Comparison of ENCODE assay signal across 8 cellular contexts in genomic region chr15:30398988-30399387, GRCh38. TPM values are rescaled to one million over a fixed set of nuclear protein-coding genes. Genes with fewer than 3 reads are reported as not detected.
DNase-seq lines count a peak whose midpoint lies in the region; ATAC-seq and TF ChIP-seq lines count a peak whose summit lies in the region.
"Not testable (repeated sequence)": the region's sequence is repeated elsewhere in the genome, so short reads cannot be mapped to it uniquely, and the experiment has no call there.
"Had no signal": no experiment of that assay in that cellular context is flagged by ENCODE, and none has a peak within 500 bp of the region (broad histone marks: within the 10 kb centered on the region; RNA-seq: fewer than 3 reads in every experiment).

No MANE protein-coding gene starts in this region.

- not testable (repeated sequence) for H3K27me3 ChIP-seq in IMR-90 (ENCODE audit: control insufficient read depth, insufficient read depth, low read length); sigmoid colon

- TF ChIP-seq RAD21 in IMR-90 (IDR thresholded peaks at IDR 0.05; ENCODE audit: low read length), result not testable (repeated sequence)

- not testable (repeated sequence) for H2AK5ac ChIP-seq in IMR-90 (ENCODE audit: low read depth, low read length)

- not testable (repeated sequence) for DNase-seq in IMR-90
- peak; percentile 88 for DNase-seq in activated CD4-positive, alpha-beta T cell treated with anti-CD3 and anti-CD28 coated beads, Interleukin-2, amount 10 ng/mL, durations not matched to agents 24 days and 14 days
- DNase-seq in activated T-helper 2 cell treated with anti-CD3 and anti-CD28 coated beads, Interferon-gamma antibody, Interleukin-2, Interleukin-4, amounts not matched to agents 10 μg/mL and 5 μg/mL and 100 μg/mL, durations not matched to agents 14 hours and 24 hours and 36 hours (ENCODE audit: low spot score), result peak; percentile 43
- DNase-seq in effector CD4-positive, alpha-beta T cell, result peak; percentile 16
- DNase-seq in lower leg skin (ENCODE audit: low spot score in 2 of 2) (peak; percentile 49 to 87), sigmoid colon (peak; percentile 69)
- peak; percentile 19 to 48 for DNase-seq in stimulated activated CD8-positive, alpha-beta memory T cell treated with anti-CD3 and anti-CD28 coated beads, Interleukin-2, amount 100 ng/mL, for 1 hour (ENCODE audit: low read depth in 2 of 2)

- not testable (repeated sequence) for H3K79me1 ChIP-seq in IMR-90 (ENCODE audit: low read depth in 1 of 2, low read length in 2 of 2)

- not testable (repeated sequence) for TF ChIP-seq CTCF in IMR-90 (conservative IDR thresholded peaks at IDR 0.05; ENCODE audit: low read depth, low read length); lower leg skin (IDR thresholded peaks at IDR 0.05)
- peak in 2 of 4 experiments; percentile 10 to 40 for TF ChIP-seq CTCF in sigmoid colon (IDR thresholded peaks at IDR 0.05)

- peak; percentile 75 for ATAC-seq in IMR-90 (ENCODE audit: low read depth)

- H2BK120ac ChIP-seq in IMR-90 (ENCODE audit: low read depth, low read length), result not testable (repeated sequence)

- H3K4me1 Mint-ChIP-seq in activated CD4-positive, alpha-beta T cell treated with anti-CD3 and anti-CD28 coated beads, Interleukin-2, amount 10 ng/mL, durations not matched to agents 24 days and 14 days; activated T-helper 2 cell treated with anti-CD3 and anti-CD28 coated beads, Interferon-gamma antibody, Interleukin-2, Interleukin-4, amounts not matched to agents 10 μg/mL and 5 μg/mL and 100 μg/mL, durations not matched to agents 14 hours and 24 hours and 36 hours (ENCODE audit: low read depth): not testable (repeated sequence)

- CTCF ChIA-PET in IMR-90 (lab: Yijun Ruan, JAX), result not testable (repeated sequence)

- WGBS in IMR-90 (ENCODE audit: extremely low coverage in 2 of 2, insufficient read length in 1 of 2), 2 experiments, result no CpG with 5 or more reads among the region's 6 CpGs
- 0% methylated on average over 2 of the region's 6 CpGs for WGBS in lower leg skin, 2 donors
- 0 to 1% methylated on average over 2 of the region's 6 CpGs for WGBS in sigmoid colon, 2 donors

- not testable (repeated sequence) for H3K27me3 Mint-ChIP-seq in activated CD4-positive, alpha-beta T cell treated with anti-CD3 and anti-CD28 coated beads, Interleukin-2, amount 10 ng/mL, durations not matched to agents 24 days and 14 days; activated T-helper 2 cell treated with anti-CD3 and anti-CD28 coated beads, Interferon-gamma antibody, Interleukin-2, Interleukin-4, amounts not matched to agents 10 μg/mL and 5 μg/mL and 100 μg/mL, durations not matched to agents 14 hours and 24 hours and 36 hours (ENCODE audit: low read depth)

- H3K4ac ChIP-seq in IMR-90 (ENCODE audit: low read depth, low read length), result not testable (repeated sequence)

- H3K27ac Mint-ChIP-seq in activated CD4-positive, alpha-beta T cell treated with anti-CD3 and anti-CD28 coated beads, Interleukin-2, amount 10 ng/mL, durations not matched to agents 24 days and 14 days; activated T-helper 2 cell treated with anti-CD3 and anti-CD28 coated beads, Interferon-gamma antibody, Interleukin-2, Interleukin-4, amounts not matched to agents 10 μg/mL and 5 μg/mL and 100 μg/mL, durations not matched to agents 14 hours and 24 hours and 36 hours: not testable (repeated sequence)

- not testable (repeated sequence) for H3K14ac ChIP-seq in IMR-90 (replicated peaks; ENCODE audit: low read depth, low read length)

- intact Hi-C loops in IMR-90 (cut with micrococcal nuclease); activated CD4-positive, alpha-beta T cell treated with anti-CD3 and anti-CD28 coated beads, Interleukin-2, amount 10 ng/mL, durations not matched to agents 24 days and 14 days (cut with micrococcal nuclease); activated T-helper 2 cell treated with anti-CD3 and anti-CD28 coated beads, Interferon-gamma antibody, Interleukin-2, Interleukin-4, amounts not matched to agents 10 μg/mL and 5 μg/mL and 100 μg/mL, durations not matched to agents 14 hours and 24 hours and 36 hours (cut with micrococcal nuclease); lower leg skin (cut with DNase I; ENCODE audit: low total_unique reads); sigmoid colon (cut with DNase I): not testable (repeated sequence)

- not testable (repeated sequence) for TF ChIP-seq EP300 in sigmoid colon (IDR thresholded peaks at IDR 0.05)

- H4K91ac ChIP-seq in IMR-90 (ENCODE audit: insufficient read depth, low read depth, low read length), result not testable (repeated sequence)

- not testable (repeated sequence) for H3K18ac ChIP-seq in IMR-90 (ENCODE audit: low read depth, low read length)

- in situ Hi-C loops in IMR-90 (cut with MboI; ENCODE audit: low sequenced_read_pairs), result not testable (repeated sequence)

- not testable (repeated sequence) for H4K20me1 ChIP-seq in IMR-90 (ENCODE audit: insufficient read depth, low read length)

- not testable (repeated sequence) for H3K9me3 ChIP-seq in IMR-90 (ENCODE audit: control insufficient read depth, insufficient read depth, low read length); sigmoid colon

- H3K4me2 ChIP-seq in IMR-90 (ENCODE audit: low read depth, low read length), result not testable (repeated sequence)

- not testable (repeated sequence) for H2BK20ac ChIP-seq in IMR-90 (ENCODE audit: low read depth, low read length)

- H3K56ac ChIP-seq in IMR-90 (ENCODE audit: extremely low read depth, insufficient read depth, low read length), result not testable (repeated sequence)

- H3K36me3 ChIP-seq in IMR-90 (ENCODE audit: control insufficient read depth, insufficient read depth, low read length); sigmoid colon: not testable (repeated sequence)

- not testable (repeated sequence) for BruUV-seq in IMR-90 (replicated peaks; lab: Mats Ljungman, UMichigan)

- not testable (repeated sequence) for H3K4me3 ChIP-seq in IMR-90 (ENCODE audit: insufficient read depth, low read depth, low read length); lower leg skin (ENCODE audit: low read depth, poor library complexity, severe bottlenecking); sigmoid colon

- H2AFZ ChIP-seq in IMR-90 (replicated peaks; ENCODE audit: low read length, poor library complexity), result not testable (repeated sequence)

- H3K4me3 Mint-ChIP-seq in activated CD4-positive, alpha-beta T cell treated with anti-CD3 and anti-CD28 coated beads, Interleukin-2, amount 10 ng/mL, durations not matched to agents 24 days and 14 days; activated T-helper 2 cell treated with anti-CD3 and anti-CD28 coated beads, Interferon-gamma antibody, Interleukin-2, Interleukin-4, amounts not matched to agents 10 μg/mL and 5 μg/mL and 100 μg/mL, durations not matched to agents 14 hours and 24 hours and 36 hours (ENCODE audit: low read depth): not testable (repeated sequence)

- not testable (repeated sequence) for H3K9ac ChIP-seq in IMR-90 (ENCODE audit: low read depth, low read length)

- dilution Hi-C loops in IMR-90 (cut with HindIII; ENCODE audit: low sequenced_read_pairs, unreplicated experiment), result not testable (repeated sequence)

- H3K9me1 ChIP-seq in IMR-90 (ENCODE audit: insufficient read depth, low read length), result not testable (repeated sequence)

- not testable (repeated sequence) for H3K27ac ChIP-seq in IMR-90 (ENCODE audit: insufficient read depth, low read length); sigmoid colon

- not testable (repeated sequence) for H2BK5ac ChIP-seq in IMR-90 (ENCODE audit: low read depth, low read length, poor library complexity, severe bottlenecking)

- H3K23ac ChIP-seq in IMR-90 (ENCODE audit: low read depth, low read length), result not testable (repeated sequence)

- not testable (repeated sequence) for TF ChIP-seq POLR2A in IMR-90 (IDR thresholded peaks at IDR 0.05; ENCODE audit: low read depth, low read length); lower leg skin (IDR thresholded peaks at IDR 0.05); sigmoid colon (IDR thresholded peaks at IDR 0.05)

- POLR2A ChIA-PET in IMR-90 (lab: Charles Lee; ENCODE audit: unreplicated experiment), result not testable (repeated sequence)

- H3K9me3 Mint-ChIP-seq in activated CD4-positive, alpha-beta T cell treated with anti-CD3 and anti-CD28 coated beads, Interleukin-2, amount 10 ng/mL, durations not matched to agents 24 days and 14 days; activated T-helper 2 cell treated with anti-CD3 and anti-CD28 coated beads, Interferon-gamma antibody, Interleukin-2, Interleukin-4, amounts not matched to agents 10 μg/mL and 5 μg/mL and 100 μg/mL, durations not matched to agents 14 hours and 24 hours and 36 hours: not testable (repeated sequence)

- H4K5ac ChIP-seq in IMR-90 (ENCODE audit: low read depth, low read length), result not testable (repeated sequence)

- H3K36me3 Mint-ChIP-seq in activated CD4-positive, alpha-beta T cell treated with anti-CD3 and anti-CD28 coated beads, Interleukin-2, amount 10 ng/mL, durations not matched to agents 24 days and 14 days (ENCODE audit: low read depth); activated T-helper 2 cell treated with anti-CD3 and anti-CD28 coated beads, Interferon-gamma antibody, Interleukin-2, Interleukin-4, amounts not matched to agents 10 μg/mL and 5 μg/mL and 100 μg/mL, durations not matched to agents 14 hours and 24 hours and 36 hours (ENCODE audit: low read depth): not testable (repeated sequence)

- H2BK15ac ChIP-seq in IMR-90 (ENCODE audit: low read depth, low read length), result not testable (repeated sequence)

- H3K4me1 ChIP-seq in IMR-90 (ENCODE audit: control insufficient read depth, insufficient read depth, low read length); sigmoid colon: not testable (repeated sequence)

- H4K8ac ChIP-seq in IMR-90 (ENCODE audit: low read depth in 2 of 2, low read length in 2 of 2), result not testable (repeated sequence)

- not testable (repeated sequence) for H2AK9ac ChIP-seq in IMR-90 (replicated peaks; ENCODE audit: low read depth, low read length, poor library complexity)

RNA-seq across cellular contexts. Expression of gene CHRFAM7A, which starts 5.6 kb away (rescaled TPM):
- total RNA-seq in IMR-90 (2012; rRNA removed) (0.18 TPM in 1 of 2 replicates, not detected in the other), lower leg skin (1 to 10 TPM in 1 of 4 donors, under 1 TPM in 3; 0.11 to 5.0 (median 0.54) TPM), sigmoid colon (1 to 10 TPM in 2 of 4 donors, under 1 TPM in 2; 0.68 to 5.5 (median 2.6) TPM)
- polyA plus RNA-seq in IMR-90 (2012; rRNA removed) (not detected in 2 replicates), sigmoid colon (1 to 10 TPM in 1 of 3 donors, under 1 TPM in 2; 0.60 to 2.1 (median 0.76) TPM)
- polyA plus RNA-seq in IMR-90 (2012; cell fraction: cytosol; rRNA removed), result not detected in 2 replicates
- polyA plus RNA-seq in IMR-90 (2012; cell fraction: nucleus; rRNA removed; ENCODE audit: low replicate concordance), result 0.07 TPM in 1 of 2 replicates, not detected in the other
- total RNA-seq in activated CD4-positive, alpha-beta T cell treated with anti-CD3 and anti-CD28 coated beads, Interleukin-2, amount 10 ng/mL, durations not matched to agents 24 days and 14 days, result not detected in 2 replicates
- 2.1 TPM in 1 of 2 replicates, not detected in the other for total RNA-seq in activated T-helper 2 cell treated with anti-CD3 and anti-CD28 coated beads, Interferon-gamma antibody, Interleukin-2, Interleukin-4, amounts not matched to agents 10 μg/mL and 5 μg/mL and 100 μg/mL, durations not matched to agents 14 hours and 24 hours and 36 hours
- total RNA-seq: RPMI7951 had no signal

RNA-seq across cellular contexts. Expression of gene GOLGA8R, which starts 15.1 kb away (rescaled TPM):
- total RNA-seq in IMR-90 (2012; rRNA removed) (0.72 and 1.1 TPM in 2 replicates), lower leg skin (1 to 10 TPM in 3 of 4 donors, under 1 TPM in 1; 0.91 to 4.6 (median 1.9) TPM), sigmoid colon (1 to 10 TPM; 1.8 to 6.9 (median 4.6) TPM)
- polyA plus RNA-seq in IMR-90 (2012; rRNA removed) (0.46 and 1.4 TPM in 2 replicates), sigmoid colon (under 1 TPM in 1 of 3 donors, not detected in 2; 0.77 TPM)
- 0.23 and 0.25 TPM in 2 replicates for polyA plus RNA-seq in IMR-90 (2012; cell fraction: cytosol; rRNA removed)
- 4.5 and 16.0 TPM in 2 replicates for polyA plus RNA-seq in IMR-90 (2012; cell fraction: nucleus; rRNA removed; ENCODE audit: low replicate concordance)
- total RNA-seq in activated CD4-positive, alpha-beta T cell treated with anti-CD3 and anti-CD28 coated beads, Interleukin-2, amount 10 ng/mL, durations not matched to agents 24 days and 14 days, result 1.3 and 1.5 TPM in 2 replicates
- total RNA-seq in activated T-helper 2 cell treated with anti-CD3 and anti-CD28 coated beads, Interferon-gamma antibody, Interleukin-2, Interleukin-4, amounts not matched to agents 10 μg/mL and 5 μg/mL and 100 μg/mL, durations not matched to agents 14 hours and 24 hours and 36 hours, result 2.9 and 3.0 TPM in 2 replicates
